Comparison of ENCODE assay signal across 1 cellular context in genomic region chr20:62451156-62451767, GRCh38.
A peak's percentile ranks its signal among the peaks of the same experiment; 100 is the strongest.
TF ChIP-seq lines count a peak whose summit lies in the region.

No MANE protein-coding gene starts in this region.

TF ChIP-seq in HepG2, 621 proteins besides CTCF, POLR2A, EP300 and RAD21:
- TF ChIP-seq HOXA9 (CRISPR knock-in tag; IDR thresholded peaks at IDR 0.05; ENCODE audit: borderline replicate concordance) (no peak), NONO (IDR thresholded peaks at IDR 0.05) (0 out of 2 replicates have a peak, but pooled peaks have one; percentile 6), NONO (CRISPR knock-in tag; conservative IDR thresholded peaks at IDR 0.05) (no peak)
